Comparison of ENCODE assay signal across 34 cellular contexts in genomic region chr2:20812779-20813178, GRCh38.
"Had no signal": no experiment of that assay in that cellular context is flagged by ENCODE, and none has a peak within 500 bp of the region (broad histone marks: within the 10 kb centered on the region; RNA-seq: fewer than 3 reads in every experiment).

No MANE protein-coding gene starts in this region.

- H3K4me1 Mint-ChIP-seq: activated naive CD4-positive, alpha-beta T cell treated with anti-CD3 and anti-CD28 coated beads, Interleukin-2, amount 10 ng/mL, durations not matched to agents 7 days and 5 days; activated naive CD8-positive, alpha-beta T cell treated with anti-CD3 and anti-CD28 coated beads, Interleukin-2, amount 10 ng/mL, durations not matched to agents 7 days and 5 days; endodermal cell had no signal

- ATAC-seq: activated CD4-positive, CD25-positive, alpha-beta regulatory T cell treated with anti-CD3 and anti-CD28 coated beads, Interleukin-2, amount 50 U/mL, for 24 hours; activated CD8-positive, alpha-beta memory T cell treated with anti-CD3 and anti-CD28 coated beads, Interleukin-2, amount 10 ng/mL, durations not matched to agents 7 days and 5 days; activated CD8-positive, alpha-beta T cell treated with anti-CD3 and anti-CD28 coated beads, Interleukin-2, amount 10 ng/mL, durations not matched to agents 7 days and 5 days; activated naive CD4-positive, alpha-beta T cell treated with anti-CD3 and anti-CD28 coated beads, Interleukin-2, amount 50 U/mL, for 72 hours; activated T-cell treated with anti-CD3 and anti-CD28 coated beads, Interleukin-2, amount 50 U/mL, for 72 hours; esophagus mucosa; T-helper 17 cell had no signal

- H3K4me3 ChIP-seq: coronary artery, dorsolateral prefrontal cortex had no signal

- H3K27ac Mint-ChIP-seq: activated B cell treated with CpG ODN at 0.5 μM for 24 hours; activated CD8-positive, alpha-beta memory T cell treated with anti-CD3 and anti-CD28 coated beads, Interleukin-2, amount 10 ng/mL, durations not matched to agents 7 days and 5 days; activated CD8-positive, alpha-beta T cell treated with anti-CD3 and anti-CD28 coated beads, Interleukin-2, amount 10 ng/mL, durations not matched to agents 7 days and 5 days; activated naive CD4-positive, alpha-beta T cell treated with anti-CD3 and anti-CD28 coated beads, Interleukin-2, amount 10 ng/mL, durations not matched to agents 7 days and 5 days; activated naive CD4-positive, alpha-beta T cell treated with anti-CD3 and anti-CD28 coated beads, Interleukin-2, amount 50 U/mL, for 72 hours; activated naive CD8-positive, alpha-beta T cell treated with anti-CD3 and anti-CD28 coated beads, Interleukin-2, amount 10 ng/mL, durations not matched to agents 7 days and 5 days; activated T-cell treated with anti-CD3 and anti-CD28 coated beads, Interleukin-2, amount 50 U/mL, for 72 hours; dendritic cell treated with granulocyte-macrophage colony-stimulating factor and Interleukin-4, amounts not matched to agents 40 ng/mL and 50 ng/mL, for 4 days; endodermal cell; T-helper 17 cell; T-helper 2 cell treated with Interferon-gamma antibody and Interleukin-4, amounts not matched to agents 5 μg/mL and 100 μg/mL, for 36 hours had no signal

- FAIRE-seq: astrocyte, bronchial epithelial cell, frontal cortex had no signal

- H3K9me3 Mint-ChIP-seq: activated B cell treated with CpG ODN at 0.5 μM for 24 hours; activated naive CD4-positive, alpha-beta T cell treated with anti-CD3 and anti-CD28 coated beads, Interleukin-2, amount 10 ng/mL, durations not matched to agents 7 days and 5 days; activated naive CD4-positive, alpha-beta T cell treated with anti-CD3 and anti-CD28 coated beads, Interleukin-2, amount 50 U/mL, for 72 hours; activated naive CD8-positive, alpha-beta T cell treated with anti-CD3 and anti-CD28 coated beads, Interleukin-2, amount 10 ng/mL, durations not matched to agents 7 days and 5 days; central memory CD8-positive, alpha-beta T cell; dendritic cell treated with granulocyte-macrophage colony-stimulating factor and Interleukin-4, amounts not matched to agents 40 ng/mL and 50 ng/mL, for 4 days; endodermal cell had no signal

- H3K4me3 Mint-ChIP-seq: activated B cell treated with CpG ODN at 0.5 μM for 24 hours; activated CD8-positive, alpha-beta memory T cell treated with anti-CD3 and anti-CD28 coated beads, Interleukin-2, amount 10 ng/mL, durations not matched to agents 7 days and 5 days; activated CD8-positive, alpha-beta T cell treated with anti-CD3 and anti-CD28 coated beads, Interleukin-2, amount 10 ng/mL, durations not matched to agents 7 days and 5 days; activated naive CD4-positive, alpha-beta T cell treated with anti-CD3 and anti-CD28 coated beads, Interleukin-2, amount 10 ng/mL, durations not matched to agents 7 days and 5 days; activated naive CD8-positive, alpha-beta T cell treated with anti-CD3 and anti-CD28 coated beads, Interleukin-2, amount 10 ng/mL, durations not matched to agents 7 days and 5 days; activated T-cell treated with anti-CD3 and anti-CD28 coated beads, Interleukin-2, amount 50 U/mL, for 72 hours; central memory CD8-positive, alpha-beta T cell; dendritic cell treated with granulocyte-macrophage colony-stimulating factor and Interleukin-4, amounts not matched to agents 40 ng/mL and 50 ng/mL, for 4 days; endodermal cell; T-helper 17 cell; T-helper 2 cell treated with Interferon-gamma antibody and Interleukin-4, amounts not matched to agents 5 μg/mL and 100 μg/mL, for 36 hours had no signal

- H3K27ac ChIP-seq: brain microvascular endothelial cell, coronary artery, dorsolateral prefrontal cortex, WERI-Rb-1 had no signal

- H3K27me3 Mint-ChIP-seq: activated B cell treated with CpG ODN at 0.5 μM for 24 hours; activated CD8-positive, alpha-beta memory T cell treated with anti-CD3 and anti-CD28 coated beads, Interleukin-2, amount 10 ng/mL, durations not matched to agents 7 days and 5 days; activated naive CD4-positive, alpha-beta T cell treated with anti-CD3 and anti-CD28 coated beads, Interleukin-2, amount 10 ng/mL, durations not matched to agents 7 days and 5 days; activated naive CD8-positive, alpha-beta T cell treated with anti-CD3 and anti-CD28 coated beads, Interleukin-2, amount 10 ng/mL, durations not matched to agents 7 days and 5 days; central memory CD8-positive, alpha-beta T cell; dendritic cell treated with granulocyte-macrophage colony-stimulating factor and Interleukin-4, amounts not matched to agents 40 ng/mL and 50 ng/mL, for 4 days; T-helper 17 cell had no signal

- H3K36me3 ChIP-seq: brain microvascular endothelial cell, WERI-Rb-1 had no signal

- DNase-seq: activated B cell treated with CpG ODN at 0.5 μM for 24 hours; activated CD4-positive, alpha-beta T cell treated with anti-CD3 and anti-CD28 coated beads for 48 hours; activated CD4-positive, alpha-beta T cell treated with anti-CD3 and anti-CD28 coated beads, Interleukin-2, amount 50 U/mL, for 1 hour; activated CD4-positive, alpha-beta T cell treated with anti-CD3 and anti-CD28 coated beads, Interleukin-2, amount 50 U/mL, for 48 hours; activated CD8-positive, alpha-beta memory T cell treated with anti-CD3 and anti-CD28 coated beads, Interleukin-2, amount 10 ng/mL, durations not matched to agents 7 days and 5 days; activated CD8-positive, alpha-beta memory T cell treated with anti-CD3 and anti-CD28 coated beads, Interleukin-2, amount 50 U/mL, for 4 hours; activated CD8-positive, alpha-beta T cell treated with anti-CD3 and anti-CD28 coated beads, Interleukin-2, amount 10 ng/mL, durations not matched to agents 7 days and 5 days; activated gamma-delta T cell; activated naive CD4-positive, alpha-beta T cell; activated naive CD4-positive, alpha-beta T cell treated with anti-CD3 and anti-CD28 coated beads, Interleukin-2, amount 10 ng/mL, durations not matched to agents 7 days and 5 days; activated naive CD8-positive, alpha-beta T cell treated with anti-CD3 and anti-CD28 coated beads, Interleukin-2, amount 10 ng/mL, durations not matched to agents 7 days and 5 days; activated T-cell treated with anti-CD3 and anti-CD28 coated beads, Interleukin-2, amount 50 U/mL, for 1 hour; activated T-cell treated with anti-CD3 and anti-CD28 coated beads, Interleukin-2, amount 50 U/mL, for 72 hours; amniotic stem cell; anterior cingulate cortex; brain microvascular endothelial cell; dorsolateral prefrontal cortex; effector memory CD4-positive, alpha-beta T cell; endodermal cell; foreskin fibroblast; head of caudate nucleus; T-helper 17 cell; T1000; WERI-Rb-1 had no signal

- H3K27me3 ChIP-seq: brain microvascular endothelial cell, dorsolateral prefrontal cortex had no signal
